Comparison of ENCODE assay signal across 27 cellular contexts in the genomic region with DNA sequence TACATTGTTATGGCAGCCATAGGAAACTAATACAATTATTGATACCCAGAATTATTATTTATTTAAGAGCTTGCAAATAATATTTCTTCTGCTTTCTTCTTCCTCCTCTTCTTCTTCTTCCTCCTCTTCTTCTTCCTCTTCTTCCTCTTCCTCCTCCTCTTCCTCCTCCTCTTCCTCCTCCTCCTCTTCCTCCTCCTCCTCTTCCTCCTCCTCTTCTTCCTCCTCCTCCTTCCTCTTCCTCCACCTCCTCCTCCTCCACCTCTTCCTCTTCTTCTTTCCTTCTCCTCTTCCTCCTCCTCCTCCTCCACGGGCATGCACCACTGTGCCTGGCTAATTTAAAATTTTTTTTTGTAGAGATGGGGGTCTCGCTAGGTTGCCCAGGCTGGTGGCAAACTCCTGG.
"Had no signal": no experiment of that assay in that cellular context is flagged by ENCODE, and none has a peak within 500 bp of the region (broad histone marks: within the 10 kb centered on the region; RNA-seq: fewer than 3 reads in every experiment).

No MANE protein-coding gene starts in this region.

- H3K9me3 ChIP-seq: ascending aorta, MG63, SJSA1, SK-N-SH had no signal

- H3K4me1 ChIP-seq: ascending aorta had no signal

- H3K4me1 Mint-ChIP-seq: activated CD4-positive, alpha-beta T cell treated with anti-CD3 and anti-CD28 coated beads, Interleukin-2, amount 10 ng/mL, durations not matched to agents 24 days and 14 days; activated naive CD4-positive, alpha-beta T cell treated with anti-CD3 and anti-CD28 coated beads, Interleukin-2, amount 50 U/mL, for 24 hours had no signal

- H3K36me3 ChIP-seq: ascending aorta, MG63, SJSA1 had no signal

- H3K27me3 Mint-ChIP-seq: activated CD8-positive, alpha-beta T cell treated with anti-CD3 and anti-CD28 coated beads for 36 hours; activated naive CD4-positive, alpha-beta T cell treated with anti-CD3 and anti-CD28 coated beads, Interleukin-2, amount 50 U/mL, for 24 hours had no signal

- DNase-seq: activated CD4-positive, alpha-beta T cell treated with anti-CD3 and anti-CD28 coated beads, Interleukin-2, amount 10 ng/mL, durations not matched to agents 24 days and 14 days; activated CD4-positive, alpha-beta T cell treated with anti-CD3 and anti-CD28 coated beads, Interleukin-2, amount 50 U/mL, for 4 hours; activated CD8-positive, alpha-beta T cell treated with anti-CD3 and anti-CD28 coated beads for 36 hours; activated gamma-delta T cell; activated naive CD4-positive, alpha-beta T cell treated with Interleukin-2 at 50 U/mL for 16 hours; activated naive CD8-positive, alpha-beta T cell treated with anti-CD3 and anti-CD28 coated beads, Interleukin-2, amount 10 ng/mL, durations not matched to agents 7 days and 5 days; activated T-cell treated with anti-CD3 and anti-CD28 coated beads, Interleukin-2, amount 50 U/mL, for 24 hours; amygdala; Karpas-422; MG63; NCI-H1048; NCI-H1105 treated with DMSO at 0.1 percent for 48 hours; NCI-H1436; NCI-H1694; NCI-H2029; NCI-H345; NCI-H526; NCI-H748 treated with DMSO at 0.1 percent for 48 hours; NK-92 treated with Interleukin-12 subunit alpha and Interleukin-12 subunit beta, amount 100 ng/mL, for 24 hours; SHP77 treated with DMSO at 0.1 percent for 48 hours; SK-N-SH had no signal

- H3K27me3 ChIP-seq: ascending aorta, SJSA1 had no signal

- ATAC-seq: activated CD8-positive, alpha-beta T cell treated with anti-CD3 and anti-CD28 coated beads for 36 hours had no signal

- H3K9ac ChIP-seq: SK-N-SH had no signal

- H3K27ac ChIP-seq: ascending aorta, SJSA1 had no signal

- H3K27ac Mint-ChIP-seq: activated CD4-positive, alpha-beta T cell treated with anti-CD3 and anti-CD28 coated beads, Interleukin-2, amount 10 ng/mL, durations not matched to agents 24 days and 14 days; activated CD8-positive, alpha-beta T cell treated with anti-CD3 and anti-CD28 coated beads for 36 hours; activated naive CD4-positive, alpha-beta T cell treated with anti-CD3 and anti-CD28 coated beads, Interleukin-2, amount 50 U/mL, for 24 hours; activated naive CD8-positive, alpha-beta T cell treated with anti-CD3 and anti-CD28 coated beads, Interleukin-2, amount 10 ng/mL, durations not matched to agents 7 days and 5 days; activated T-cell treated with anti-CD3 and anti-CD28 coated beads, Interleukin-2, amount 50 U/mL, for 24 hours; activated T-helper 2 cell treated with anti-CD3 and anti-CD28 coated beads, Interferon-gamma antibody, Interleukin-2, Interleukin-4, amounts not matched to agents 10 μg/mL and 5 μg/mL and 100 μg/mL, durations not matched to agents 14 hours and 24 hours and 36 hours; T-helper 1 cell treated with Interleukin-12 subunit alpha and Interleukin-12 subunit beta and Interleukin-4 antibody, amounts not matched to agents 30 μg/mL and 1 μg/mL, for 36 hours; T-helper 2 cell treated with Interferon-gamma antibody and Interleukin-4, amounts not matched to agents 5 μg/mL and 100 μg/mL, for 36 hours had no signal

- H3K4me3 ChIP-seq: ascending aorta, MG63, SJSA1 had no signal

- H3K4me3 Mint-ChIP-seq: activated CD4-positive, alpha-beta T cell treated with anti-CD3 and anti-CD28 coated beads, Interleukin-2, amount 10 ng/mL, durations not matched to agents 24 days and 14 days; activated CD8-positive, alpha-beta T cell treated with anti-CD3 and anti-CD28 coated beads for 36 hours; activated naive CD4-positive, alpha-beta T cell treated with anti-CD3 and anti-CD28 coated beads, Interleukin-2, amount 50 U/mL, for 24 hours; activated naive CD8-positive, alpha-beta T cell treated with anti-CD3 and anti-CD28 coated beads, Interleukin-2, amount 10 ng/mL, durations not matched to agents 7 days and 5 days; activated T-cell treated with anti-CD3 and anti-CD28 coated beads, Interleukin-2, amount 50 U/mL, for 24 hours; T-helper 1 cell treated with Interleukin-12 subunit alpha and Interleukin-12 subunit beta and Interleukin-4 antibody, amounts not matched to agents 30 μg/mL and 1 μg/mL, for 36 hours; T-helper 2 cell treated with Interferon-gamma antibody and Interleukin-4, amounts not matched to agents 5 μg/mL and 100 μg/mL, for 36 hours had no signal

- H3K9me3 Mint-ChIP-seq: activated CD4-positive, alpha-beta T cell treated with anti-CD3 and anti-CD28 coated beads, Interleukin-2, amount 10 ng/mL, durations not matched to agents 24 days and 14 days; activated CD8-positive, alpha-beta T cell treated with anti-CD3 and anti-CD28 coated beads for 36 hours; activated naive CD4-positive, alpha-beta T cell treated with anti-CD3 and anti-CD28 coated beads, Interleukin-2, amount 50 U/mL, for 24 hours; activated T-cell treated with anti-CD3 and anti-CD28 coated beads, Interleukin-2, amount 50 U/mL, for 24 hours; activated T-helper 2 cell treated with anti-CD3 and anti-CD28 coated beads, Interferon-gamma antibody, Interleukin-2, Interleukin-4, amounts not matched to agents 10 μg/mL and 5 μg/mL and 100 μg/mL, durations not matched to agents 14 hours and 24 hours and 36 hours; T-helper 1 cell treated with Interleukin-12 subunit alpha and Interleukin-12 subunit beta and Interleukin-4 antibody, amounts not matched to agents 30 μg/mL and 1 μg/mL, for 36 hours; T-helper 2 cell treated with Interferon-gamma antibody and Interleukin-4, amounts not matched to agents 5 μg/mL and 100 μg/mL, for 36 hours had no signal
